23 cellular contexts compared by ENCODE assay signal in the genomic region with DNA sequence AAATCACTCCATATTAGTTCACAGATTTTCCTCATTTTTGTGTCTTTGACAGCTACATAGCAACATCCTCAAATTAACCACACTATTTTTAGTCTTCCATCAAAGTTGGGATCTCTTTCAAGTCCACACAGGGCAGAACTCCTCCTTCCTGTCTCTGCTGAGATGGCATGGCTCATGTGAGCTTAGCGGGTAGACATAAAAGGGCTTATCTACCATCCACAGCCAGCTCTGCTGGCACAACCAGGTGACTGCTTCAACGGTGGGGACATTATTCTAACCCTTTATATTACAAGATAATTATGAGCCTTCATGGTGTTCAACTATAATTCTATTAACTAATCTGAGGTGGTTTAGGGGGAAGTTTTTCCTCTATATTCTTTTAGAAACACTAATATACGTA. TPM values are rescaled to one million over a fixed set of nuclear protein-coding genes. Genes with fewer than 3 reads are reported as not detected.
A peak's percentile ranks its signal among the peaks of the same experiment; 100 is the strongest.
DNase-seq lines count a peak whose midpoint lies in the region; ATAC-seq and TF ChIP-seq lines count a peak whose summit lies in the region.
"Had no signal": no experiment of that assay in that cellular context is flagged by ENCODE, and none has a peak within 500 bp of the region (broad histone marks: within the 10 kb centered on the region; RNA-seq: fewer than 3 reads in every experiment).

No MANE protein-coding gene starts in this region.

- TF ChIP-seq RAD21 in SK-N-SH (IDR thresholded peaks at IDR 0.05; ENCODE audit: low read length) = no peak

- H3K9ac ChIP-seq in SK-N-SH = no peak overlapping the region

- TF ChIP-seq CTCF in SK-N-SH (IDR thresholded peaks at IDR 0.05) (no peak), adrenal gland (IDR thresholded peaks at IDR 0.05) (no peak)

- no peaks in the 10 kb centered on the region for H3F3A ChIP-seq in SK-N-SH (replicated peaks; ENCODE audit: insufficient read depth)

- H3K4me3 Mint-ChIP-seq in activated naive CD4-positive, alpha-beta T cell treated with anti-CD3 and anti-CD28 coated beads, Interleukin-2, amount 10 ng/mL, durations not matched to agents 7 days and 5 days = no peak overlapping the region
- H3K4me3 Mint-ChIP-seq: CD4-positive, alpha-beta memory T cell had no signal

- no peaks in the 10 kb centered on the region for H3K9me2 ChIP-seq in SK-N-SH

- CTCF ChIA-PET in SK-N-SH (lab: Yijun Ruan, JAX) = interaction anchor here (1.0 to 2.6 kb wide), 7 partner anchors 10 to 1123 kb away, joined by 3 to 12 read pairs (median 5); no protein-coding TSS in a partner anchor
- CTCF ChIA-PET in activated naive CD4-positive, alpha-beta T cell treated with anti-CD3 and anti-CD28 coated beads, Interleukin-2, amount 10 ng/mL, durations not matched to agents 7 days and 5 days (lab: Charles Lee) = interaction anchor here (1.0 to 1.4 kb wide), 2 partner anchors 10 to 70 kb away, joined by 3 read pairs; no protein-coding TSS in a partner anchor

- POLR2A ChIA-PET in SK-N-SH (lab: Yijun Ruan, JAX) = interaction anchor here (0.6 to 6.6 kb wide), 5 partner anchors 10 to 817 kb away, joined by 3 to 229 read pairs (median 4); a partner anchor contains a TSS

- DNase-seq in G401 (ENCODE audit: low spot score) (peak; percentile 52), SK-N-SH (no peak), cerebellum (ENCODE audit: low spot score) (peak; percentile 44), left ventricle myocardium superior (no peak), NCI-H1694 (lab: John Stamatoyannopoulos, UW) (no peak), adrenal gland (no peak), AG08396 (ENCODE audit: low spot score) (no peak)
- no peak for DNase-seq in activated naive CD4-positive, alpha-beta T cell treated with anti-CD3 and anti-CD28 coated beads, Interleukin-2, amount 10 ng/mL, durations not matched to agents 7 days and 5 days
- DNase-seq: Caco-2; CD4-positive, alpha-beta memory T cell; DMS 273 treated with DMSO at 0.1 percent for 48 hours; DMS79 treated with DMSO at 0.1 percent for 48 hours; GOT3; HCEC 1CT; KBM-7; NCI-H1092 treated with DMSO at 0.1 percent for 48 hours; NCI-H1694 treated with DMSO at 0.1 percent for 48 hours; NCI-H2081 treated with DMSO at 0.1 percent for 48 hours; NCI-H2171 treated with DMSO at 0.1 percent for 48 hours; NCI-H524 treated with DMSO at 0.1 percent for 48 hours; SIG-M5 had no signal

- TF ChIP-seq POLR2A in adrenal gland (IDR thresholded peaks at IDR 0.05) = no peak

- H3K4me1 Mint-ChIP-seq in activated naive CD4-positive, alpha-beta T cell treated with anti-CD3 and anti-CD28 coated beads, Interleukin-2, amount 10 ng/mL, durations not matched to agents 7 days and 5 days = peaks cover 2% of the 10 kb centered on the region
- H3K4me1 Mint-ChIP-seq: CD4-positive, alpha-beta memory T cell had no signal

- H3K4me2 ChIP-seq in SK-N-SH = no peak overlapping the region

- TF ChIP-seq EP300 in SK-N-SH (IDR thresholded peaks at IDR 0.05; ENCODE audit: borderline replicate concordance in 1 of 2, low read depth in 1 of 2, low read length in 1 of 2) = peak in 1 of 2 experiments; percentile 56; a peak in 2 of 4 replicates

- H3K27ac ChIP-seq in SK-N-SH (ENCODE audit: low read depth in 2 of 2, low read length in 1 of 2) (peak overlapping the region in 1 of 2 experiments; percentile 100; a peak in 2 of 4 replicates), adrenal gland (no peak overlapping the region)

- H3K36me3 ChIP-seq in SK-N-SH (replicated peaks in 1 of 2; ENCODE audit: control insufficient read depth in 1 of 2, insufficient read depth in 2 of 2, low read length in 1 of 2) = peaks cover 0 to 33% of the 10 kb centered on the region in 2 experiments
- H3K36me3 ChIP-seq in adrenal gland (replicated peaks in 1 of 2) = no peaks in the 10 kb centered on the region

- no peaks in the 10 kb centered on the region for H3K36me3 Mint-ChIP-seq in activated naive CD4-positive, alpha-beta T cell treated with anti-CD3 and anti-CD28 coated beads, Interleukin-2, amount 10 ng/mL, durations not matched to agents 7 days and 5 days

- H3K9me3 ChIP-seq in SK-N-SH = no peaks in the 10 kb centered on the region
- no peaks in the 10 kb centered on the region for H3K9me3 ChIP-seq in adrenal gland (replicated peaks in 1 of 3)
- H3K9me3 ChIP-seq: Caco-2 had no signal

- ATAC-seq in left ventricle myocardium superior = peak; percentile 92
- ATAC-seq: HepG2 had no signal

- intact Hi-C loops in left ventricle myocardium superior (cut with micrococcal nuclease) = loop anchor here (10.0 kb wide), 1 partner anchor 632 kb away; no protein-coding TSS in a partner anchor
- intact Hi-C loops in adrenal gland (cut with DNase I) = no loop called here

- no peaks in the 10 kb centered on the region for H3K79me2 ChIP-seq in SK-N-SH (ENCODE audit: insufficient read depth)

- no peaks in the 10 kb centered on the region for H3K9me3 Mint-ChIP-seq in activated naive CD4-positive, alpha-beta T cell treated with anti-CD3 and anti-CD28 coated beads, Interleukin-2, amount 10 ng/mL, durations not matched to agents 7 days and 5 days

- no peak overlapping the region for H3K27ac Mint-ChIP-seq in activated naive CD4-positive, alpha-beta T cell treated with anti-CD3 and anti-CD28 coated beads, Interleukin-2, amount 10 ng/mL, durations not matched to agents 7 days and 5 days
- H3K27ac Mint-ChIP-seq: CD4-positive, alpha-beta memory T cell had no signal

- H3K4me1 ChIP-seq in SK-N-SH (ENCODE audit: control insufficient read depth in 1 of 2, insufficient read depth in 2 of 2, low read depth in 1 of 2, low read length in 1 of 2) (peaks cover 0 to 68% of the 10 kb centered on the region in 2 experiments; a peak in 2 of 4 replicates), adrenal gland (replicated peaks in 1 of 2) (no peaks in the 10 kb centered on the region)
- H3K4me1 ChIP-seq: Caco-2 had no signal

- H2AFZ ChIP-seq in SK-N-SH (ENCODE audit: low read depth) = no peak overlapping the region

- H4K20me1 ChIP-seq in SK-N-SH (ENCODE audit: insufficient read depth) = no peaks in the 10 kb centered on the region

- in situ Hi-C loops in G401 (cut with HindIII; ENCODE audit: low sequenced_read_pairs) = no loop called here

- WGBS in SK-N-SH (ENCODE audit: low lambda C conversion rate) = 45% methylated on average over 3 of the region's 3 CpGs
- 49 to 66% (median 61%) methylated on average over 3 of the region's 3 CpGs for WGBS in adrenal gland, 4 donors

- H3K4me3 ChIP-seq in SK-N-SH (ENCODE audit: low read depth in 2 of 2, low read length in 1 of 2) (no peak overlapping the region), adrenal gland (no peak overlapping the region)

- no peaks in the 10 kb centered on the region for H3K27me3 ChIP-seq in SK-N-SH (ENCODE audit: insufficient read depth)
- no peaks in the 10 kb centered on the region for H3K27me3 ChIP-seq in adrenal gland

- H3K27me3 Mint-ChIP-seq in activated naive CD4-positive, alpha-beta T cell treated with anti-CD3 and anti-CD28 coated beads, Interleukin-2, amount 10 ng/mL, durations not matched to agents 7 days and 5 days = peaks cover 15% of the 10 kb centered on the region

TF ChIP-seq in SK-N-SH, 30 proteins besides CTCF, POLR2A, EP300 and RAD21:
- TF ChIP-seq NFIC (IDR thresholded peaks at IDR 0.05; ENCODE audit: borderline replicate concordance) (no peak), NRF1 (IDR thresholded peaks at IDR 0.05; ENCODE audit: low read depth, low read length) (no peak), GATA2 (CRISPR knock-in tag; IDR thresholded peaks at IDR 0.05) (peak; percentile 5; the same call in 1 of the 2 replicates)
TF ChIP-seq in SK-N-SH: peak in this region for 1.

RNA-seq across cellular contexts. Expression of a gene that starts 35.4 kb away (rescaled TPM):
- total RNA-seq in G401 (2014; rRNA removed; shearing (Covaris generic)) = 29.1 and 51.6 TPM in 2 replicates
- polyA plus RNA-seq in SK-N-SH (2012; rRNA removed) (2.4 and 5.4 TPM in 2 replicates), adrenal gland (10 to 100 TPM in 2 of 3 donors, 1 to 10 TPM in 1; 9.5 to 16.1 (median 13.1) TPM)
- polyA plus RNA-seq in SK-N-SH (2012; cell fraction: cytosol; rRNA removed) = 7.3 and 8.9 TPM in 2 replicates
- polyA plus RNA-seq in SK-N-SH (2012; cell fraction: nucleus; rRNA removed) = 7.5 and 10.2 TPM in 2 replicates
- total RNA-seq in cerebellum (18.3 TPM), left ventricle myocardium superior (51.0 TPM), adrenal gland (10 to 100 TPM in 1 of 8 donors, 1 to 10 TPM in 6, not detected in 1; 5.0 to 14.2 (median 5.6) TPM)
- total RNA-seq: A673 had no signal
- polyA plus RNA-seq: HepG2 had no signal

Comparison
In these comparisons a context has a peak if more than half of its experiments do, and no peak if none do; other contexts are left out.
1. DNase-seq: peak in G401 (single experiment) and cerebellum (single experiment); none in SK-N-SH (single experiment), left ventricle myocardium superior (single experiment), NCI-H1694 (single experiment), adrenal gland (0 of 7), AG08396 (single experiment) and activated naive CD4-positive, alpha-beta T cell treated with anti-CD3 and anti-CD28 coated beads, Interleukin-2, amount 10 ng/mL, durations not matched to agents 7 days and 5 days (single experiment).